Comparison of ENCODE assay signal across 8 cellular contexts in the genomic region with DNA sequence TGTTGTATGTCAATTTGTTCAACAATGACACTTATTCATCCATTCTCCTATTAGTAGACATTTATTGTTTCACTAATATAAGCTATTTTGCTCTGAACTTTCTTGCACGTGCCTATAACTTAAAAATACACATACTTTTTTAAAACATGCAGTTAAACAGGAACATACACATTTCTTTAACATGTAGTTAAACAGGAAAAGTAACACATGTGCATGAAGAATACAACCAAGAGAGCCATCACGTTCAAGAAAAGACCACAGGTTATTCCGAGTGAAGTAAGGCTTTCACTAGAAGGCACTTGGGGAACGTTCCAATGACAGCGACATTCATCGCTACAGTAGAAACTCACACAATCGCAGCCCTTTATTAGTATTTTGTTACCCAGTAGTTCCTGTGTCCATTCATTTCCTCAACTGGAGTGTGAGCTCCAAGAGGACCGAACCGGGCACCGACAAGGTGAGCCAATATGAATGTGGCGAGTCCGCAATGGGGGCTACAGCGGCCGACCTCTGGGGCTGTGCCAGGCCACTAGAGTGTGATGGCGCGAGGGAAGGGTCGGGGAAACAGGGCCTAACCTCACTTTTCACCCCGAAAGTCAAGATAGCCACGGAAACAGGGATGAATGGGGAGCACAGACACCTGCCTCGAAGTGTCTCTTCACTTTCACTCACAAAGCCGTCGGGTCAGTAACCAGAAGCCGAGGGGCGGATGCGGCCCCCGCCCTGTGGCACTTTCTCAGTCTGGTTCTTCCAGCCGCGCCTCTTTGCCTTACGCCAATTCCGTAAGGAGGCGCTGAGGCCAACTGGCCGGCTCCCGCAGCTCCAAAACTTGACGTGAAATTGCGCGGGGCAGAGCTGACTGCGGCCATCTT. TPM values are rescaled to one million over a fixed set of nuclear protein-coding genes. Genes with fewer than 3 reads are reported as not detected.
DNase-seq lines count a peak whose midpoint lies in the region; ATAC-seq and TF ChIP-seq lines count a peak whose summit lies in the region.

No MANE protein-coding gene starts in this region.

- H3K27me3 ChIP-seq in GM23338 (ENCODE audit: insufficient read depth) (no peaks in the 10 kb centered on the region), Karpas-422 (ENCODE audit: low read length) (no peaks in the 10 kb centered on the region), Peyer's patch (no peaks in the 10 kb centered on the region), stomach smooth muscle (ENCODE audit: control insufficient read depth in 1 of 2, insufficient read depth in 2 of 2, low read length in 2 of 2) (no peaks in the 10 kb centered on the region)

- H3K79me2 ChIP-seq in GM23338 (replicated peaks; ENCODE audit: insufficient read depth) (peaks cover 35% of the 10 kb centered on the region), Karpas-422 (ENCODE audit: low read length) (peaks cover 46% of the 10 kb centered on the region)

- H3K4me3 Mint-ChIP-seq in GM23338 (peak overlapping the region; percentile 97), nephron progenitor cell (peak overlapping the region; percentile 98)

- peaks cover 30% of the 10 kb centered on the region for H3K4me1 ChIP-seq in GM23338 (ENCODE audit: insufficient read depth)
- peaks cover 28% of the 10 kb centered on the region for H3K4me1 ChIP-seq in Karpas-422 (ENCODE audit: low read length)
- H3K4me1 ChIP-seq in Peyer's patch: peaks cover 0 to 27% (median 5%) of the 10 kb centered on the region in 4 donors
- H3K4me1 ChIP-seq in stomach smooth muscle (ENCODE audit: control insufficient read depth, insufficient read depth, low read length): no peaks in the 10 kb centered on the region

- peak; percentile 90 for DNase-seq in EH (ENCODE audit: low read depth)
- DNase-seq in GM23338 (ENCODE audit: low spot score): peak; percentile 96
- DNase-seq in Karpas-422: peak; percentile 96
- peak; percentile 85 to 95 (median 88) for DNase-seq in Peyer's patch
- DNase-seq in activated T-helper 1 cell treated with anti-CD3 and anti-CD28 coated beads, Interleukin-2, amount 50 U/mL, for 16 hours (ENCODE audit: low read depth in 1 of 2, low spot score in 1 of 2): peak; percentile 63 to 68
- peak; percentile 85 for DNase-seq in fibroblast of the conjunctiva (ENCODE audit: low read depth)
- DNase-seq in nephron progenitor cell: peak; percentile 87

- H3K27ac ChIP-seq in GM23338 (ENCODE audit: low read depth) (peak overlapping the region; percentile 90), Karpas-422 (ENCODE audit: low read length) (peak overlapping the region; percentile 80), Peyer's patch (peak overlapping the region; percentile 94 to 99 (median 98)), stomach smooth muscle (ENCODE audit: low read length) (peak overlapping the region; percentile 93)

- no peaks in the 10 kb centered on the region; the same call in 2 of the 3 replicates for H3K36me3 Mint-ChIP-seq in GM23338 (ENCODE audit: low read depth)
- H3K36me3 Mint-ChIP-seq in nephron progenitor cell (ENCODE audit: low read depth): peaks cover 12% of the 10 kb centered on the region

- H3K27me3 Mint-ChIP-seq in GM23338 (ENCODE audit: insufficient read depth, low read depth, poor library complexity) (peaks cover 3% of the 10 kb centered on the region), nephron progenitor cell (ENCODE audit: low read depth, poor library complexity) (no peaks in the 10 kb centered on the region)

- H4K20me1 ChIP-seq in GM23338 (replicated peaks; ENCODE audit: insufficient read depth) (peaks cover 12% of the 10 kb centered on the region; the same call in 1 of the 2 replicates), Karpas-422 (ENCODE audit: insufficient read depth, low read depth, low read length) (peaks cover 3% of the 10 kb centered on the region; the same call in 1 of the 2 replicates)

- peak; percentile 70 for ATAC-seq in GM23338

- H3K9me3 Mint-ChIP-seq in GM23338: no peaks in the 10 kb centered on the region; the same call in 2 of the 3 replicates
- H3K9me3 Mint-ChIP-seq in nephron progenitor cell: no peaks in the 10 kb centered on the region

- peak in 1 of 2 donors; percentile 5 for TF ChIP-seq POLR2A in Peyer's patch (IDR thresholded peaks at IDR 0.05)

- no peaks in the 10 kb centered on the region for H3K9me2 ChIP-seq in GM23338 (ENCODE audit: insufficient read depth)
- no peaks in the 10 kb centered on the region for H3K9me2 ChIP-seq in Karpas-422 (replicated peaks; ENCODE audit: insufficient read depth, low read length)

- H3K4me1 Mint-ChIP-seq in GM23338 (peaks cover 33% of the 10 kb centered on the region), nephron progenitor cell (peaks cover 42% of the 10 kb centered on the region)

- 0 out of 2 replicates have a peak, but pooled peaks cover 4% of the 10 kb centered on the region for H3F3A ChIP-seq in GM23338 (replicated peaks; ENCODE audit: low read depth)

- H3K9ac ChIP-seq in Karpas-422 (ENCODE audit: low read length) (peak overlapping the region; percentile 91), stomach smooth muscle (ENCODE audit: low read length in 2 of 2) (peak overlapping the region; percentile 94 to 96)

- H3K4me2 ChIP-seq in GM23338: peak overlapping the region; percentile 90
- peak overlapping the region; percentile 98 for H3K4me2 ChIP-seq in Karpas-422 (ENCODE audit: low read depth, low read length, poor library complexity, severe bottlenecking)

- H3K36me3 ChIP-seq in GM23338 (ENCODE audit: insufficient read depth) (no peaks in the 10 kb centered on the region), Karpas-422 (ENCODE audit: insufficient read depth, low read length) (0 out of 2 replicates have a peak, but pooled peaks cover 5% of the 10 kb centered on the region), Peyer's patch (no peaks in the 10 kb centered on the region), stomach smooth muscle (ENCODE audit: control insufficient read depth in 2 of 2, insufficient read depth in 2 of 2, low read length in 2 of 2) (peaks cover 0 to 2% of the 10 kb centered on the region in 2 donors)

- H3K27ac Mint-ChIP-seq in GM23338: peak overlapping the region; percentile 99
- H3K27ac Mint-ChIP-seq in nephron progenitor cell: peak overlapping the region; percentile 100

- peak overlapping the region; percentile 85; the same call in 1 of the 2 replicates for H2AFZ ChIP-seq in GM23338
- H2AFZ ChIP-seq in Karpas-422 (ENCODE audit: low read length): peak overlapping the region; percentile 85

- peak overlapping the region; percentile 85 for H3K4me3 ChIP-seq in GM23338
- H3K4me3 ChIP-seq in Karpas-422 (ENCODE audit: low read length): peak overlapping the region; percentile 96
- H3K4me3 ChIP-seq in Peyer's patch: peak overlapping the region; percentile 67 to 93 (median 82)
- H3K4me3 ChIP-seq in stomach smooth muscle (ENCODE audit: low read length in 2 of 2): peak overlapping the region; percentile 86 to 90

- H3K9me3 ChIP-seq in Karpas-422 (ENCODE audit: low read length): no peaks in the 10 kb centered on the region; the same call in 1 of the 2 replicates
- H3K9me3 ChIP-seq in Peyer's patch: no peaks in the 10 kb centered on the region
- H3K9me3 ChIP-seq in stomach smooth muscle (ENCODE audit: control insufficient read depth in 2 of 2, low read length in 2 of 2): no peaks in the 10 kb centered on the region

- TF ChIP-seq CTCF in GM23338 (conservative IDR thresholded peaks at IDR 0.05; ENCODE audit: low read depth in 2 of 2) (no peak), Peyer's patch (IDR thresholded peaks at IDR 0.05) (peak in 1 of 6 experiments; percentile 8), nephron progenitor cell (IDR thresholded peaks at IDR 0.05) (no peak)

TF ChIP-seq in GM23338, 12 proteins besides CTCF, POLR2A, EP300 and RAD21:
- TF ChIP-seq POLR2AphosphoS5 (IDR thresholded peaks at IDR 0.05; ENCODE audit: low read depth): peak; percentile 15
- no peak for TF ChIP-seq CREB1 (CRISPR knock-in tag; IDR thresholded peaks at IDR 0.05; ENCODE audit: low read depth)
TF ChIP-seq in GM23338: peak in this region for 1.

RNA-seq across cellular contexts. Expression of a gene that starts 0.8 kb away (rescaled TPM):
- 210 and 214 TPM in 2 replicates for total RNA-seq in GM23338 (2014; rRNA removed; shearing (Covaris generic))
- 475 and 499 TPM in 2 replicates for polyA plus RNA-seq in GM23338 (2016; fragmentation: Nextera tagmentation; extraction: Ambion mirVana)
- 125 and 263 TPM in 2 replicates for total RNA-seq in Karpas-422 (2014; rRNA removed; shearing (Covaris generic); ENCODE audit: low replicate concordance)
- total RNA-seq in Peyer's patch: 100 to 1,000 TPM in 1 of 4 donors, 10 to 100 TPM in 3; 47.0 to 163 (median 70.7) TPM

Comparison
In these comparisons a context has a peak if more than half of its experiments do, and no peak if none do; other contexts are left out.
1. Peak in every context shown above with its lines: DNase-seq, ATAC-seq, H3K4me3 ChIP-seq and H3K27ac ChIP-seq.